In genomic region chr10:100723769-100724530, GRCh38 we compare ENCODE assay signal across 1 cellular context.
TF ChIP-seq lines count a peak whose summit lies in the region.

No MANE protein-coding gene starts in this region.

TF ChIP-seq in HepG2, 621 proteins besides CTCF, POLR2A, EP300 and RAD21:
- no peak for TF ChIP-seq ZNF207 (IDR thresholded peaks at IDR 0.05; ENCODE audit: borderline replicate concordance)
- no peak for TF ChIP-seq SP5 (CRISPR knock-in tag; IDR thresholded peaks at IDR 0.05; ENCODE audit: borderline replicate concordance, low read depth)
- no peak for TF ChIP-seq ZNF577 (CRISPR knock-in tag; IDR thresholded peaks at IDR 0.05; ENCODE audit: borderline replicate concordance, low read depth)
- TF ChIP-seq, protein P1, sequence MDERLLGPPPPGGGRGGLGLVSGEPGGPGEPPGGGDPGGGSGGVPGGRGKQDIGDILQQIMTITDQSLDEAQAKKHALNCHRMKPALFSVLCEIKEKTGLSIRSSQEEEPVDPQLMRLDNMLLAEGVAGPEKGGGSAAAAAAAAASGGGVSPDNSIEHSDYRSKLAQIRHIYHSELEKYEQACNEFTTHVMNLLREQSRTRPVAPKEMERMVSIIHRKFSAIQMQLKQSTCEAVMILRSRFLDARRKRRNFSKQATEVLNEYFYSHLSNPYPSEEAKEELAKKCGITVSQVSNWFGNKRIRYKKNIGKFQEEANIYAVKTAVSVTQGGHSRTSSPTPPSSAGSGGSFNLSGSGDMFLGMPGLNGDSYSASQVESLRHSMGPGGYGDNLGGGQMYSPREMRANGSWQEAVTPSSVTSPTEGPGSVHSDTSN (CRISPR knock-in tag; IDR thresholded peaks at IDR 0.05) = no peak
- TF ChIP-seq ZNF530 (CRISPR knock-in tag; IDR thresholded peaks at IDR 0.05; ENCODE audit: low read depth) = no peak
- no peak for TF ChIP-seq DNMT1 (CRISPR knock-in tag; IDR thresholded peaks at IDR 0.05)
- TF ChIP-seq NFE2 (CRISPR knock-in tag; IDR thresholded peaks at IDR 0.05) = no peak
- TF ChIP-seq NONO (IDR thresholded peaks at IDR 0.05) = no peak
- no peak for TF ChIP-seq NONO (CRISPR knock-in tag; conservative IDR thresholded peaks at IDR 0.05)
- TF ChIP-seq CENPX (CRISPR knock-in tag; IDR thresholded peaks at IDR 0.05) = no peak
- TF ChIP-seq ZNF496 (CRISPR knock-in tag; IDR thresholded peaks at IDR 0.05; ENCODE audit: insufficient replicate concordance) = no peak
- TF ChIP-seq EZH2 (conservative IDR thresholded peaks at IDR 0.05; ENCODE audit: low read depth, low read length) = 0 out of 2 replicates have a peak, but pooled peaks have one; percentile 62
- TF ChIP-seq, protein P2, sequence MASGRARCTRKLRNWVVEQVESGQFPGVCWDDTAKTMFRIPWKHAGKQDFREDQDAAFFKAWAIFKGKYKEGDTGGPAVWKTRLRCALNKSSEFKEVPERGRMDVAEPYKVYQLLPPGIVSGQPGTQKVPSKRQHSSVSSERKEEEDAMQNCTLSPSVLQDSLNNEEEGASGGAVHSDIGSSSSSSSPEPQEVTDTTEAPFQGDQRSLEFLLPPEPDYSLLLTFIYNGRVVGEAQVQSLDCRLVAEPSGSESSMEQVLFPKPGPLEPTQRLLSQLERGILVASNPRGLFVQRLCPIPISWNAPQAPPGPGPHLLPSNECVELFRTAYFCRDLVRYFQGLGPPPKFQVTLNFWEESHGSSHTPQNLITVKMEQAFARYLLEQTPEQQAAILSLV (CRISPR knock-in tag; IDR thresholded peaks at IDR 0.05; ENCODE audit: borderline replicate concordance) = no peak
- no peak for TF ChIP-seq NFKB2 (CRISPR knock-in tag; IDR thresholded peaks at IDR 0.05; ENCODE audit: borderline replicate concordance)
- TF ChIP-seq, protein P3, sequence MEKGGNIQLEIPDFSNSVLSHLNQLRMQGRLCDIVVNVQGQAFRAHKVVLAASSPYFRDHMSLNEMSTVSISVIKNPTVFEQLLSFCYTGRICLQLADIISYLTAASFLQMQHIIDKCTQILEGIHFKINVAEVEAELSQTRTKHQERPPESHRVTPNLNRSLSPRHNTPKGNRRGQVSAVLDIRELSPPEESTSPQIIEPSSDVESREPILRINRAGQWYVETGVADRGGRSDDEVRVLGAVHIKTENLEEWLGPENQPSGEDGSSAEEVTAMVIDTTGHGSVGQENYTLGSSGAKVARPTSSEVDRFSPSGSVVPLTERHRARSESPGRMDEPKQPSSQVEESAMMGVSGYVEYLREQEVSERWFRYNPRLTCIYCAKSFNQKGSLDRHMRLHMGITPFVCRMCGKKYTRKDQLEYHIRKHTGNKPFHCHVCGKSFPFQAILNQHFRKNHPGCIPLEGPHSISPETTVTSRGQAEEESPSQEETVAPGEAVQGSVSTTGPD (CRISPR knock-in tag; IDR thresholded peaks at IDR 0.05) = no peak
- TF ChIP-seq TCF7 (IDR thresholded peaks at IDR 0.05; ENCODE audit: low read depth) = peak; percentile 8; the same call in 1 of the 2 replicates
- TF ChIP-seq MEIS2 (CRISPR knock-in tag; IDR thresholded peaks at IDR 0.05) = no peak
